Comparison of ENCODE assay signal across 9 cellular contexts in genomic region chr22:20783844-20784723, GRCh38. TPM values are rescaled to one million over a fixed set of nuclear protein-coding genes. Genes with fewer than 3 reads are reported as not detected.
A peak's percentile ranks its signal among the peaks of the same experiment; 100 is the strongest.
DNase-seq lines count a peak whose midpoint lies in the region; ATAC-seq, FAIRE-seq and TF ChIP-seq lines count a peak whose summit lies in the region.
"Had no signal": no experiment of that assay in that cellular context is flagged by ENCODE, and none has a peak within 500 bp of the region (broad histone marks: within the 10 kb centered on the region; RNA-seq: fewer than 3 reads in every experiment).

No MANE protein-coding gene starts in this region.

- H3K27ac ChIP-seq in HepG2 (ENCODE audit: extremely low read length, insufficient read depth, low read length) = no peak overlapping the region

- H3K4me3 ChIP-seq in cardiac fibroblast (replicated peaks in 1 of 2; ENCODE audit: low read depth in 2 of 2, low read length in 2 of 2) (no peak overlapping the region), HepG2 (replicated peaks in 1 of 3; ENCODE audit: insufficient read depth in 1 of 3, low read depth in 2 of 3, low read length in 3 of 3) (no peak overlapping the region)

- no peaks in the 10 kb centered on the region for H3K27me3 ChIP-seq in HepG2 (ENCODE audit: control insufficient read depth in 1 of 2, insufficient read depth in 2 of 2, low read length in 2 of 2)

- intact Hi-C loops in HepG2 (cut with micrococcal nuclease; ENCODE audit: unreplicated experiment) = loop anchor here (1.0 kb wide), 1 partner anchor 26 kb away; no protein-coding TSS in a partner anchor

- peak; percentile 84 for ATAC-seq in T-helper 17 cell
- peak; percentile 49 for ATAC-seq in HepG2
- no peak for ATAC-seq in GM21515 (IDR thresholded peaks at IDR 0.05; ENCODE audit: unreplicated experiment)

- DNase-seq in NCI-H82 (lab: John Stamatoyannopoulos, UW) (peak; percentile 69), NCI-H82 treated with DMSO at 0.1 percent for 48 hours (lab: John Stamatoyannopoulos, UW; ENCODE audit: unreplicated experiment) (no peak), LoVo (ENCODE audit: low spot score) (peak; percentile 44), T-helper 17 cell (peak in 1 of 3 donors; percentile 27), cardiac fibroblast (ENCODE audit: low read depth in 2 of 2) (peak; percentile 75 to 95), HepG2 (ENCODE audit: low spot score) (peak; percentile 70)
- peak; percentile 4 for DNase-seq in stimulated activated CD8-positive, alpha-beta memory T cell treated with anti-CD3 and anti-CD28 coated beads, Interleukin-7, amount 100 ng/mL, for 24 hours (ENCODE audit: low read depth)

- no peaks in the 10 kb centered on the region for H3K27me3 Mint-ChIP-seq in T-helper 17 cell

- CTCF ChIA-PET in HepG2 (lab: Yijun Ruan, JAX; ENCODE audit: low intra/inter-chr PET ratio, low total read pairs) = interaction anchor here (0.6 to 2.2 kb wide), 4 partner anchors 10 to 33 kb away, joined by 3 to 18 read pairs (median 3); partner anchors contain the start of gene SERPIND1

- peaks cover 45% of the 10 kb centered on the region for H3K79me2 ChIP-seq in HepG2 (ENCODE audit: insufficient read depth, low read length)

- TF ChIP-seq EP300 in HepG2 (IDR thresholded peaks at IDR 0.05; ENCODE audit: low read depth in 2 of 2, low read length in 2 of 2) = no peak
- no peak for TF ChIP-seq EP300 in HepG2 (CRISPR knock-in tag; IDR thresholded peaks at IDR 0.05; ENCODE audit: borderline replicate concordance)

- in situ Hi-C loops in HepG2 (cut with HindIII; ENCODE audit: extremely low pct_ligation_motif_present, low pct_unique_long_range_greater_than_20kb) = no loop called here

- 82% methylated on average over 14 of the region's 14 CpGs for WGBS in HepG2 (ENCODE audit: low lambda C conversion rate)

- peaks cover 5% of the 10 kb centered on the region for H3K36me3 Mint-ChIP-seq in T-helper 17 cell (ENCODE audit: low read depth)

- H4K20me1 ChIP-seq in HepG2 (ENCODE audit: insufficient read depth, low read length) = peaks cover 24% of the 10 kb centered on the region

- TF ChIP-seq CTCF in cardiac fibroblast (IDR thresholded peaks at IDR 0.05; ENCODE audit: low read depth, low read length) (peak; percentile 77), HepG2 (CRISPR knock-in tag; IDR thresholded peaks at IDR 0.05) (peak; percentile 70)

- peak overlapping the region; percentile 65 for H3K27ac Mint-ChIP-seq in T-helper 17 cell

- no peaks in the 10 kb centered on the region for H3K9me3 ChIP-seq in T-helper 17 cell (ENCODE audit: control insufficient read depth, low read length, poor library complexity, severe bottlenecking)
- H3K9me3 ChIP-seq in HepG2 (ENCODE audit: low read length) = no peaks in the 10 kb centered on the region

- no peak overlapping the region for H3K9ac ChIP-seq in HepG2 (ENCODE audit: insufficient read depth, low read depth, low read length)

- TF ChIP-seq RAD21 in HepG2 (CRISPR knock-in tag; IDR thresholded peaks at IDR 0.05) = peak; percentile 52; the same call in 1 of the 2 replicates

- POLR2A ChIA-PET in HepG2 (lab: Yijun Ruan, JAX) = interaction anchor here (0.7 to 11.1 kb wide), 3 partner anchors 8 to 68 kb away, joined by 3 to 172 read pairs (median 3); partner anchors contain the start of gene SERPIND1

- FAIRE-seq in HepG2 (lab: Jason Lieb, UNC) = peak; percentile 76
- FAIRE-seq: endometrium had no signal

- no peak overlapping the region for H2AFZ ChIP-seq in HepG2 (ENCODE audit: low read length)

- no peaks in the 10 kb centered on the region for H3K4me1 Mint-ChIP-seq in T-helper 17 cell

- no TSS peak for BruUV-seq in HepG2 (replicated peaks; lab: Mats Ljungman, UMichigan)

- H3K4me3 Mint-ChIP-seq in T-helper 17 cell = no peak overlapping the region

- peaks cover 69% of the 10 kb centered on the region for H3K4me1 ChIP-seq in HepG2 (ENCODE audit: insufficient read depth, low read length)

- H3K36me3 ChIP-seq in HepG2 (replicated peaks in 1 of 2; ENCODE audit: control insufficient read depth in 1 of 2, insufficient read depth in 2 of 2, low read length in 2 of 2) = peaks cover 39 to 98% of the 10 kb centered on the region in 2 experiments

- H3K4me2 ChIP-seq in HepG2 (ENCODE audit: low read depth, low read length) = no peak overlapping the region

- TF ChIP-seq POLR2A in HepG2 (IDR thresholded peaks at IDR 0.05; ENCODE audit: insufficient read depth in 1 of 2, low read depth in 2 of 2, low read length in 2 of 2) = no peak

TF ChIP-seq in HepG2, 621 proteins besides CTCF, POLR2A, EP300 and RAD21 (continues in another document):
- TF ChIP-seq ZNF646 (CRISPR knock-in tag; IDR thresholded peaks at IDR 0.05) (no peak), SALL1 (CRISPR knock-in tag; IDR thresholded peaks at IDR 0.05) (0 out of 2 replicates have a peak, but pooled peaks have one; percentile 19), MBNL3 (CRISPR knock-in tag; conservative IDR thresholded peaks at IDR 0.05) (no peak), RARA (CRISPR knock-in tag; IDR thresholded peaks at IDR 0.05) (no peak), ZNF629 (CRISPR knock-in tag; conservative IDR thresholded peaks at IDR 0.05) (peak; percentile 87), EHMT2 (IDR thresholded peaks at IDR 0.05; ENCODE audit: borderline replicate concordance, low read depth, low read length) (no peak), ZNF83 (CRISPR knock-in tag; IDR thresholded peaks at IDR 0.05; ENCODE audit: borderline replicate concordance) (no peak), ATF3 (CRISPR knock-in tag; IDR thresholded peaks at IDR 0.05) (no peak)

RNA-seq across cellular contexts. Expression of gene SERPIND1, which starts 10.2 kb away (rescaled TPM):
- total RNA-seq in T-helper 17 cell (not detected), HepG2 (2016; rRNA removed; fragmentation: Illumina TruSeq; extraction: Trizol) (55.6 and 111 TPM in 2 replicates)
- total RNA-seq in HepG2 (2016; cell fraction: cytosol; rRNA removed; fragmentation: Illumina TruSeq; extraction: Trizol; ENCODE audit: low read depth) = 16.4 and 19.8 TPM in 2 replicates
- 53.2 and 106 TPM in 2 replicates for total RNA-seq in HepG2 (2016; cell fraction: insoluble cytoplasmic fraction; rRNA removed; fragmentation: Illumina TruSeq; extraction: Trizol)
- 35.3 and 35.7 TPM in 2 replicates for total RNA-seq in HepG2 (2016; cell fraction: membrane; rRNA removed; fragmentation: Illumina TruSeq; extraction: Trizol)
- 108 and 133 TPM in 2 replicates for total RNA-seq in HepG2 (2016; cell fraction: nucleus; rRNA removed; fragmentation: Illumina TruSeq; extraction: Trizol)
- 350 and 408 TPM in 2 replicates for polyA plus RNA-seq in HepG2 (2011; rRNA removed)
- 341 and 453 TPM in 2 replicates for polyA plus RNA-seq in HepG2 (2011; cell fraction: cytosol; rRNA removed)
- polyA plus RNA-seq in HepG2 (2011; cell fraction: nucleus; rRNA removed) = 146 and 188 TPM in 2 replicates
- polyA plus RNA-seq in HepG2 (2012) = 497 and 593 TPM in 2 replicates
- 30.3 and 32.4 TPM in 2 replicates for polyA plus RNA-seq in HepG2 (2016; cell fraction: cytosol; fragmentation: Illumina TruSeq; extraction: Trizol; ENCODE audit: low read depth)
- 91.5 and 101 TPM in 2 replicates for polyA plus RNA-seq in HepG2 (2016; cell fraction: insoluble cytoplasmic fraction; fragmentation: Illumina TruSeq; extraction: Trizol; ENCODE audit: low read depth)
- 45.7 and 51.9 TPM in 2 replicates for polyA plus RNA-seq in HepG2 (2016; cell fraction: membrane; fragmentation: Illumina TruSeq; extraction: Trizol; ENCODE audit: low read depth)
- 228 and 244 TPM in 2 replicates for polyA plus RNA-seq in HepG2 (2016; cell fraction: nucleus; fragmentation: Illumina TruSeq; extraction: Trizol; ENCODE audit: insufficient read depth, low read depth)
- 0.37 and 351 TPM in 2 replicates for polyA minus RNA-seq in HepG2 (2011; rRNA and poly(A)+ RNA removed; ENCODE audit: low replicate concordance)
- 132 and 186 TPM in 2 replicates for polyA minus RNA-seq in HepG2 (2011; cell fraction: cytosol; rRNA and poly(A)+ RNA removed)
- polyA minus RNA-seq in HepG2 (2011; cell fraction: nucleus; rRNA and poly(A)+ RNA removed) = 67.9 and 98.5 TPM in 2 replicates

Comparison
In these comparisons a context has a peak if more than half of its experiments do, and no peak if none do; other contexts are left out.
1. RNA of gene SERPIND1, which starts 10.2 kb away (total RNA-seq): 16.4 to 133 TPM in HepG2; not detected in T-helper 17 cell; every median in the first group is over 10 times any median in the second.